Comparison of ENCODE assay signal across 22 cellular contexts in the genomic region with DNA sequence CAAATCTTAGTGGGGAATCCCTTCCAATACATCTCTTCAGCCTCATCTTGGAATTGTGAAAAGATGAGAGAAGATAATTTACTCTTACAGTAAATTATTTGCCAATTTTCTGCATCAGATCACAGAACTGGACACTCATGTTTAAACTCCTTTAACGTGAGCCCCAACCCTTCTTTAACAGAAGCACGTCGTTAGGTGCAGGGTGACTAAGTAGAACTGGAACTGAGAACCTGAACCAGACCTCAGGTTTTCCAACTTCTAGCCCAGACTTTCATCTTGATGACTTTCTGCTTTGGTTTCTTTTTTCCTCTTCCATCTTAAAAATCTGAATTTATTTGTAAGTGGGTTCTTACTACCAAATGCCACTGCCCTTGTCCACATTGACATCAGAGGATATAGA. TPM values are rescaled to one million over a fixed set of nuclear protein-coding genes. Genes with fewer than 3 reads are reported as not detected.
DNase-seq lines count a peak whose midpoint lies in the region; ATAC-seq, FAIRE-seq and TF ChIP-seq lines count a peak whose summit lies in the region.
"Had no signal": no experiment of that assay in that cellular context is flagged by ENCODE, and none has a peak within 500 bp of the region (broad histone marks: within the 10 kb centered on the region; RNA-seq: fewer than 3 reads in every experiment).

No MANE protein-coding gene starts in this region.

- no peak overlapping the region for H3K14ac ChIP-seq in mesenchymal stem cell (ENCODE audit: low read length in 2 of 2)

- no peaks in the 10 kb centered on the region for H3K9me3 ChIP-seq in mesenchymal stem cell (ENCODE audit: control insufficient read depth, low read length)
- no peaks in the 10 kb centered on the region for H3K9me3 ChIP-seq in suprapubic skin
- H3K9me3 ChIP-seq: BE2C had no signal

- no peak overlapping the region for H3K18ac ChIP-seq in mesenchymal stem cell (ENCODE audit: low read depth in 1 of 2, low read length in 2 of 2)

- H2BK12ac ChIP-seq in mesenchymal stem cell (ENCODE audit: low read length in 2 of 2), result no peak overlapping the region

- DNase-seq in activated CD8-positive, alpha-beta memory T cell treated with anti-CD3 and anti-CD28 coated beads, Interleukin-2, amount 10 ng/mL, durations not matched to agents 7 days and 5 days, result peak; percentile 16
- DNase-seq in activated CD8-positive, alpha-beta memory T cell treated with anti-CD3 and anti-CD28 coated beads for 24 hours, result no peak
- DNase-seq in GM19239 (ENCODE audit: insufficient read length, low spot score), result no peak
- no peak for DNase-seq in activated CD4-positive, alpha-beta memory T cell treated with anti-CD3 and anti-CD28 coated beads for 36 hours
- no peak for DNase-seq in mesenchymal stem cell
- DNase-seq in suprapubic skin (ENCODE audit: low spot score in 2 of 2), result no peak
- DNase-seq: BE2C; CD4-positive, CD25-positive, alpha-beta regulatory T cell; EL; GF-D8; IMR-90; NCI-H1092 treated with DMSO at 0.1 percent for 48 hours; NCI-H1436 treated with DMSO at 0.1 percent for 48 hours; NCI-H1930; NCI-H69; SHP77 treated with DMSO at 0.1 percent for 48 hours had no signal

- no peak overlapping the region for H3K27ac ChIP-seq in mesenchymal stem cell (ENCODE audit: low read length, poor library complexity, severe bottlenecking)
- no peak overlapping the region for H3K27ac ChIP-seq in suprapubic skin
- H3K27ac ChIP-seq: KMS-11, RWPE1 had no signal

- no peaks in the 10 kb centered on the region for H3K79me1 ChIP-seq in mesenchymal stem cell (replicated peaks; ENCODE audit: low read length, poor library complexity, severe bottlenecking)

- no peak overlapping the region for H4K91ac ChIP-seq in mesenchymal stem cell (ENCODE audit: low read length)

- H3K36me3 Mint-ChIP-seq in activated CD8-positive, alpha-beta memory T cell treated with anti-CD3 and anti-CD28 coated beads, Interleukin-2, amount 10 ng/mL, durations not matched to agents 7 days and 5 days, result peaks cover 6% of the 10 kb centered on the region
- peaks cover 5% of the 10 kb centered on the region for H3K36me3 Mint-ChIP-seq in activated CD4-positive, alpha-beta memory T cell treated with anti-CD3 and anti-CD28 coated beads for 36 hours
- H3K36me3 Mint-ChIP-seq: CD4-positive, CD25-positive, alpha-beta regulatory T cell had no signal

- no peak for TF ChIP-seq POLR2A in suprapubic skin (IDR thresholded peaks at IDR 0.05)

- TF ChIP-seq CTCF in suprapubic skin (IDR thresholded peaks at IDR 0.05), result no peak

- no peak overlapping the region for H2BK15ac ChIP-seq in mesenchymal stem cell (ENCODE audit: low read depth, poor library complexity, severe bottlenecking)

- POLR2A ChIA-PET in activated CD4-positive, alpha-beta memory T cell treated with anti-CD3 and anti-CD28 coated beads for 36 hours (lab: Charles Lee), result interaction anchor here (1.3 to 6.1 kb wide), 4 partner anchors 8 to 17 kb away, joined by 3 to 49 read pairs (median 5); no protein-coding TSS in a partner anchor

- no peaks in the 10 kb centered on the region for H3K27me3 ChIP-seq in mesenchymal stem cell (ENCODE audit: control insufficient read depth in 1 of 2, insufficient read depth in 1 of 2, low read length in 2 of 2)
- peaks cover 7% of the 10 kb centered on the region for H3K27me3 ChIP-seq in suprapubic skin
- H3K27me3 ChIP-seq: BE2C had no signal

- CTCF ChIA-PET in activated CD8-positive, alpha-beta memory T cell treated with anti-CD3 and anti-CD28 coated beads, Interleukin-2, amount 10 ng/mL, durations not matched to agents 7 days and 5 days (lab: Charles Lee), result interaction anchor here (0.8 to 6.3 kb wide), 16 partner anchors 11 to 95 kb away, joined by 3 to 76 read pairs (median 7); no protein-coding TSS in a partner anchor
- CTCF ChIA-PET in activated CD4-positive, alpha-beta memory T cell treated with anti-CD3 and anti-CD28 coated beads for 36 hours (lab: Charles Lee), result interaction anchor here (0.9 to 5.7 kb wide), 13 partner anchors 10 to 1122 kb away, joined by 3 to 69 read pairs (median 11); no protein-coding TSS in a partner anchor

- no peak overlapping the region for H2AK5ac ChIP-seq in mesenchymal stem cell (ENCODE audit: low read length, severe bottlenecking)

- H2BK120ac ChIP-seq in mesenchymal stem cell (ENCODE audit: low read depth, low read length), result no peak overlapping the region

- H3K4me3 ChIP-seq in mesenchymal stem cell (ENCODE audit: insufficient read depth in 1 of 2, low read depth in 1 of 2, low read length in 2 of 2) (no peak overlapping the region), suprapubic skin (no peak overlapping the region)

- H3K36me3 ChIP-seq in mesenchymal stem cell (ENCODE audit: control insufficient read depth in 1 of 2, insufficient read depth in 2 of 2, low read depth in 1 of 2, low read length in 2 of 2) (no peaks in the 10 kb centered on the region), suprapubic skin (no peaks in the 10 kb centered on the region)
- H3K36me3 ChIP-seq: BE2C had no signal

- H3K9me3 Mint-ChIP-seq in activated CD8-positive, alpha-beta memory T cell treated with anti-CD3 and anti-CD28 coated beads, Interleukin-2, amount 10 ng/mL, durations not matched to agents 7 days and 5 days (ENCODE audit: low read depth), result no peaks in the 10 kb centered on the region
- H3K9me3 Mint-ChIP-seq in activated CD4-positive, alpha-beta memory T cell treated with anti-CD3 and anti-CD28 coated beads for 36 hours, result no peaks in the 10 kb centered on the region

- no peak overlapping the region for H3K4ac ChIP-seq in mesenchymal stem cell (ENCODE audit: low read depth in 1 of 2, low read length in 2 of 2)

- H2AFZ ChIP-seq in mesenchymal stem cell (ENCODE audit: low read depth, low read length), result no peak overlapping the region

- no peak for ATAC-seq in activated CD8-positive, alpha-beta memory T cell treated with anti-CD3 and anti-CD28 coated beads, Interleukin-2, amount 10 ng/mL, durations not matched to agents 7 days and 5 days
- ATAC-seq in GM21390 (IDR thresholded peaks at IDR 0.05; ENCODE audit: unreplicated experiment), result no peak

- FAIRE-seq in GM19239 (lab: Jason Lieb, UNC), result peak; percentile 21
- FAIRE-seq: H54 had no signal

- peak overlapping the region; percentile 9 for H3K9ac ChIP-seq in mesenchymal stem cell (ENCODE audit: low read length)
- H3K9ac ChIP-seq: KMS-11 had no signal

- H3K4me1 Mint-ChIP-seq in activated CD8-positive, alpha-beta memory T cell treated with anti-CD3 and anti-CD28 coated beads, Interleukin-2, amount 10 ng/mL, durations not matched to agents 7 days and 5 days, result peaks cover 69% of the 10 kb centered on the region
- H3K4me1 Mint-ChIP-seq in activated CD4-positive, alpha-beta memory T cell treated with anti-CD3 and anti-CD28 coated beads for 36 hours (ENCODE audit: low read depth), result peaks cover 72% of the 10 kb centered on the region

- intact Hi-C loops in activated CD4-positive, alpha-beta memory T cell treated with anti-CD3 and anti-CD28 coated beads for 36 hours (cut with micrococcal nuclease), result loop anchor here (1.0 to 5.0 kb wide), 5 partner anchors 9 to 301 kb away; no protein-coding TSS in a partner anchor

- peak overlapping the region; percentile 80 for H3K27ac Mint-ChIP-seq in activated CD8-positive, alpha-beta memory T cell treated with anti-CD3 and anti-CD28 coated beads, Interleukin-2, amount 10 ng/mL, durations not matched to agents 7 days and 5 days
- peak overlapping the region; percentile 78 for H3K27ac Mint-ChIP-seq in activated CD4-positive, alpha-beta memory T cell treated with anti-CD3 and anti-CD28 coated beads for 36 hours

- H4K8ac ChIP-seq in mesenchymal stem cell (ENCODE audit: low read length), result no peak overlapping the region

- H3K23ac ChIP-seq in mesenchymal stem cell (ENCODE audit: low read length in 2 of 2), result no peak overlapping the region

- H3K4me3 Mint-ChIP-seq in activated CD8-positive, alpha-beta memory T cell treated with anti-CD3 and anti-CD28 coated beads, Interleukin-2, amount 10 ng/mL, durations not matched to agents 7 days and 5 days, result no peak overlapping the region
- peak overlapping the region; percentile 8 for H3K4me3 Mint-ChIP-seq in activated CD4-positive, alpha-beta memory T cell treated with anti-CD3 and anti-CD28 coated beads for 36 hours

- no peak overlapping the region for H2BK5ac ChIP-seq in mesenchymal stem cell (ENCODE audit: low read depth, low read length, poor library complexity, severe bottlenecking)

- 76% methylated on average over 3 of the region's 3 CpGs for WGBS in mesenchymal stem cell
- 54% methylated on average over 3 of the region's 3 CpGs for WGBS in suprapubic skin

- H3K4me1 ChIP-seq in mesenchymal stem cell (ENCODE audit: control insufficient read depth, insufficient read depth, low read depth, low read length) (no peaks in the 10 kb centered on the region), suprapubic skin (no peaks in the 10 kb centered on the region)
- H3K4me1 ChIP-seq: BE2C had no signal

- TF ChIP-seq EP300 in suprapubic skin (IDR thresholded peaks at IDR 0.05), result no peak

- no peaks in the 10 kb centered on the region for H3K27me3 Mint-ChIP-seq in activated CD8-positive, alpha-beta memory T cell treated with anti-CD3 and anti-CD28 coated beads, Interleukin-2, amount 10 ng/mL, durations not matched to agents 7 days and 5 days
- peaks cover 7% of the 10 kb centered on the region for H3K27me3 Mint-ChIP-seq in activated CD4-positive, alpha-beta memory T cell treated with anti-CD3 and anti-CD28 coated beads for 36 hours

- no peak overlapping the region for H3K4me2 ChIP-seq in mesenchymal stem cell (ENCODE audit: low read length, poor library complexity, severe bottlenecking)
- H3K4me2 ChIP-seq: KMS-11 had no signal

RNA-seq across cellular contexts. Expression of gene LYZL2, which starts 57.2 kb away (rescaled TPM):
- total RNA-seq in activated CD8-positive, alpha-beta memory T cell treated with anti-CD3 and anti-CD28 coated beads, Interleukin-2, amount 10 ng/mL, durations not matched to agents 7 days and 5 days, result not detected
- total RNA-seq in activated CD4-positive, alpha-beta memory T cell treated with anti-CD3 and anti-CD28 coated beads for 36 hours, result not detected
- polyA plus RNA-seq in mesenchymal stem cell (2013, experiment 1 of 2), result not detected
- not detected for polyA plus RNA-seq in mesenchymal stem cell (2013, experiment 2 of 2)
- total RNA-seq in suprapubic skin, result not detected
- total RNA-seq: A673; CD4-positive, CD25-positive, alpha-beta regulatory T cell; IMR-90; NCI-H460 had no signal
- polyA plus RNA-seq: CD4-positive, CD25-positive, alpha-beta regulatory T cell; IMR-90 had no signal
